Comparison of ENCODE assay signal across 14 cellular contexts in the genomic region with DNA sequence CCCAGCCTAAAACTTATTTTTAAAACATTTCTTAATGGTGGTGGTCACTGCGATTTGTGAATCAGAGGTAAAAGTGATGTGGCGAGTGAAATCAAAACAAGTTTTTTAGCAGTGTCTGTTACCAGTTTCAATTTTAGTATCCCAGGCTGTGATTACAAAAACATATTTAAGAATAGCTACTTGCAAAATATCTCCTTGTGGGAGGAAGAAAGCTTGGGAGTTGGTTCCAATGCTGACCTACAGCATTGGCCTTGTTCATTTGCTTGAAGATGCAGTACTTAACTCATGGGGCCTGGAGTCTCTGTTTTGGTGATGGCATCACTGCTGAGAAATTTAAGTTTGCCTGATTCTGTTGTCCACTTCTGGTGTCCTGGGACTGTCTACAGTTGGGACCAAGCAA. TPM values are rescaled to one million over a fixed set of nuclear protein-coding genes. Genes with fewer than 3 reads are reported as not detected.
DNase-seq lines count a peak whose midpoint lies in the region; ATAC-seq and TF ChIP-seq lines count a peak whose summit lies in the region.
"Had no signal": no experiment of that assay in that cellular context is flagged by ENCODE, and none has a peak within 500 bp of the region (broad histone marks: within the 10 kb centered on the region; RNA-seq: fewer than 3 reads in every experiment).

No MANE protein-coding gene starts in this region.

- H3K4me1 ChIP-seq in adipocyte (ENCODE audit: control insufficient read depth, insufficient read depth, low read length) = peaks cover 76% of the 10 kb centered on the region
- H3K4me1 ChIP-seq in SJCRH30 = peaks cover 8% of the 10 kb centered on the region

- no peak for TF ChIP-seq CTCF in GM12865 (IDR thresholded peaks at IDR 0.05; ENCODE audit: insufficient read depth, low read depth, low read length, missing control alignments)

- no peak overlapping the region for H3K9ac ChIP-seq in adipocyte (ENCODE audit: low read length)

- no peak for ATAC-seq in naive thymus-derived CD8-positive, alpha-beta T cell
- ATAC-seq in HG02885 (IDR thresholded peaks at IDR 0.05; ENCODE audit: poor library complexity, unreplicated experiment) = no peak
- ATAC-seq: activated CD4-positive, CD25-positive, alpha-beta regulatory T cell treated with anti-CD3 and anti-CD28 coated beads, Interleukin-2, amount 50 U/mL, for 24 hours had no signal

- no peaks in the 10 kb centered on the region for H3K27me3 Mint-ChIP-seq in naive thymus-derived CD8-positive, alpha-beta T cell

- POLR2A ChIA-PET in naive thymus-derived CD8-positive, alpha-beta T cell (lab: Charles Lee) = interaction anchor here (1.3 kb wide), 1 partner anchor 58 kb away, joined by 6 read pairs; no protein-coding TSS in a partner anchor

- H3K36me3 ChIP-seq in adipocyte (ENCODE audit: control insufficient read depth, insufficient read depth, low read length, severe bottlenecking) = no peaks in the 10 kb centered on the region
- H3K36me3 ChIP-seq in SJCRH30 = no peaks in the 10 kb centered on the region
- H3K36me3 ChIP-seq: sigmoid colon had no signal

- no peaks in the 10 kb centered on the region for H3K9me3 Mint-ChIP-seq in naive thymus-derived CD8-positive, alpha-beta T cell

- peak; percentile 34 for DNase-seq in CD1c-positive myeloid dendritic cell (ENCODE audit: extremely low spot score)
- peak; percentile 35 for DNase-seq in GM12865 (ENCODE audit: low read depth)
- no peak for DNase-seq in adipocyte (ENCODE audit: low read depth)
- DNase-seq in naive thymus-derived CD8-positive, alpha-beta T cell = no peak
- no peak for DNase-seq in SJCRH30
- DNase-seq in UCSD-AML1 (lab: John Stamatoyannopoulos, UW; ENCODE audit: unreplicated experiment) = no peak
- no peak for DNase-seq in effector CD8-positive, alpha-beta T cell (lab: John Stamatoyannopoulos, UW)
- DNase-seq: cortex of kidney, NCI-H1092, NCI-H2227 treated with DMSO at 0.1 percent for 48 hours, OCI-M1 had no signal

- H3K9me3 ChIP-seq in adipocyte (ENCODE audit: control insufficient read depth, low read length) = no peaks in the 10 kb centered on the region
- H3K9me3 ChIP-seq in SJCRH30 (replicated peaks) = no peaks in the 10 kb centered on the region
- H3K9me3 ChIP-seq: sigmoid colon had no signal

- H3K36me3 Mint-ChIP-seq in naive thymus-derived CD8-positive, alpha-beta T cell = peaks cover 0 to 21% (median 0%) of the 10 kb centered on the region in 3 donors

- peak overlapping the region in 7 of 10 donors; percentile 12 to 52 (median 24) for H3K27ac Mint-ChIP-seq in naive thymus-derived CD8-positive, alpha-beta T cell

- H3K4me3 ChIP-seq in GM12865 (ENCODE audit: low read depth, low read length) = no peak overlapping the region
- peak overlapping the region; percentile 18 for H3K4me3 ChIP-seq in adipocyte (ENCODE audit: low read length)
- no peak overlapping the region for H3K4me3 ChIP-seq in SJCRH30
- H3K4me3 ChIP-seq: sigmoid colon had no signal

- H3K27ac ChIP-seq in SJCRH30 = no peak overlapping the region

- H3K4me1 Mint-ChIP-seq in naive thymus-derived CD8-positive, alpha-beta T cell = peaks cover 41 to 94% (median 88%) of the 10 kb centered on the region in 4 donors

- H3K27me3 ChIP-seq in adipocyte (replicated peaks; ENCODE audit: control insufficient read depth, insufficient read depth, low read length) = no peaks in the 10 kb centered on the region
- H3K27me3 ChIP-seq in SJCRH30 = no peaks in the 10 kb centered on the region
- H3K27me3 ChIP-seq: sigmoid colon had no signal

- H3K4me3 Mint-ChIP-seq in naive thymus-derived CD8-positive, alpha-beta T cell = peak overlapping the region in 9 of 10 donors; percentile 32 to 95 (median 68)

RNA-seq across cellular contexts. Expression of a gene that starts 4.5 kb away (rescaled TPM):
- total RNA-seq in naive thymus-derived CD8-positive, alpha-beta T cell = 100 to 1,000 TPM; 140 to 152 TPM
- 100 to 1,000 TPM; 177 to 200 (median 185) TPM for polyA plus RNA-seq in naive thymus-derived CD8-positive, alpha-beta T cell
- total RNA-seq in SJCRH30 (2014; rRNA removed; shearing (Covaris generic)) = 74.9 and 83.8 TPM in 2 replicates

Comparison
In these comparisons a context has a peak if more than half of its experiments do, and no peak if none do; other contexts are left out.
1. DNase-seq: peak in CD1c-positive myeloid dendritic cell (single experiment) and GM12865 (single experiment); none in adipocyte (single experiment), naive thymus-derived CD8-positive, alpha-beta T cell (0 of 10), SJCRH30 (0 of 2), UCSD-AML1 (single experiment) and effector CD8-positive, alpha-beta T cell (single experiment).